Comparison of ENCODE assay signal across 1 cellular context in the genomic region with DNA sequence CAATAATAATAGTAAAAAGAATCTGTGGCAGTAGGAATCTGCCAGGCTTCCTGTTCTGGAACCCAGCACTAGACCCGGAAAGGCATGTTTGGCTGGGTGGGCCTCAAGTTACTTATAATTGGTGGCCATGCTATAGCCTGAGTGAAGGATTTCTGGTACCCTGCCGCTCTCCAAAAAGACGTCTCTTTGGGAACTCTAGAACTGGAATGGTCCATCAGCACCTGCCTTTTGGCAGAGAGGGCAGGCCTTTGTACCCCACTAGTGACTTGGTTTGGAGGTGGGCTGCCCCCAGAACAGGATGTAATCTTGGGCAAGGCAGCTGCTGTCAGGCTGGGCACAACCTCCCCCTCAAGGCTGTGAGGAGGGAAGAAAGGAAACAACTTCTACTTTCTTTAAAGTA.
TF ChIP-seq lines count a peak whose summit lies in the region.

No MANE protein-coding gene starts in this region.

TF ChIP-seq in H1, 55 proteins besides CTCF, POLR2A, EP300 and RAD21:
- TF ChIP-seq SRF (IDR thresholded peaks at IDR 0.05; ENCODE audit: low read depth, low read length), result no peak
- TF ChIP-seq, protein P1, sequence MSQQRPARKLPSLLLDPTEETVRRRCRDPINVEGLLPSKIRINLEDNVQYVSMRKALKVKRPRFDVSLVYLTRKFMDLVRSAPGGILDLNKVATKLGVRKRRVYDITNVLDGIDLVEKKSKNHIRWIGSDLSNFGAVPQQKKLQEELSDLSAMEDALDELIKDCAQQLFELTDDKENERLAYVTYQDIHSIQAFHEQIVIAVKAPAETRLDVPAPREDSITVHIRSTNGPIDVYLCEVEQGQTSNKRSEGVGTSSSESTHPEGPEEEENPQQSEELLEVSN (IDR thresholded peaks at IDR 0.05), result no peak
- no peak for TF ChIP-seq MAFK (IDR thresholded peaks at IDR 0.05; ENCODE audit: low read depth, low read length)
- TF ChIP-seq, protein P2, sequence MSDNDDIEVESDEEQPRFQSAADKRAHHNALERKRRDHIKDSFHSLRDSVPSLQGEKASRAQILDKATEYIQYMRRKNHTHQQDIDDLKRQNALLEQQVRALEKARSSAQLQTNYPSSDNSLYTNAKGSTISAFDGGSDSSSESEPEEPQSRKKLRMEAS (IDR thresholded peaks at IDR 0.05), result no peak
- no peak for TF ChIP-seq TAF1 (IDR thresholded peaks at IDR 0.05; ENCODE audit: low read depth, low read length)
- TF ChIP-seq PHF8 (conservative IDR thresholded peaks at IDR 0.05; ENCODE audit: low read depth, low read length), result no peak
- TF ChIP-seq CHD2 (IDR thresholded peaks at IDR 0.05; ENCODE audit: low read length), result no peak
- TF ChIP-seq RXRA (IDR thresholded peaks at IDR 0.05; ENCODE audit: insufficient read depth, low read depth, low read length), result no peak
